ENCODE assay signal across 19 cellular contexts in the genomic region with DNA sequence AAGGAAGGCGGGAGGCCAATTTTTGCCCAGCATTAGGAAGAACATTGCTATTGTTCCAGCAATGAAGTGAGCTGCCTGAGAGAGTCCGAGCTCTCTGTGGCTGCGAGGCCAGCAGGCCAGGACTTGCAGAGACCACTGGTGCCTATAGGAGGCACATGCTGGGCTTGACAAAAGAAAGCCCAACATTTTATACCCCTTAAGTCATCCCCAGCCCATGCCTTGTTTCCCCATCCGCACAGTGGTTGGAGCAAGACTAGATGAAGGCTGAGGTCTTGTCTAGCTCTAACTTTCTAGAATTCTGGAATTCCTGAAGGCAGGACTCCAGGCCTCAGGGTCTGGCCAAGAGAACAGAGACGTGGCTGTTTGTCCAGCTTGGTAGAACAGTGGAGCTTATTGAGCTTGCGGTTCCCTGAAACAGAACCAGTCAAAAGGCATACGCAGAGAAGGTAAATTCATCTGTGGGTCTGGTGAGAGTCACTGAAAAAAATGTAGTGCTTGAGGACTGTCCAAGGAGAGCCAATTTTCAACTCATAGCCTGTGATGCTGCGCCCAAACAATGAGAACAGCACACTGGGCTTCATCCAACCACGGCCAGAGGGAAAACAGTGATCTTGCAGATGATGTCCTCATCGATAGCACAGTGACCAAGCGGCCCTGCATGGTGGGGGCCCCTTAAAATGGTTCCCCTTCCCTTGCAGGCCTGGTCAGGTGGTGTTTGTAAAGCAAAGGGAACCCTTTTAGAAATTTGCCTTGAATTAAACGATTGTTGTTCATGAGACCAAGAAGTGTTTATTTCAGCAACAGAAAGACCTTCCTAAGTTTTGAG. TPM values are rescaled to one million over a fixed set of nuclear protein-coding genes. Genes with fewer than 3 reads are reported as not detected.
"Had no signal": no experiment of that assay in that cellular context is flagged by ENCODE, and none has a peak within 500 bp of the region (broad histone marks: within the 10 kb centered on the region; RNA-seq: fewer than 3 reads in every experiment).

No MANE protein-coding gene starts in this region.

- H3K27ac ChIP-seq: gastrocnemius medialis, lower lobe of right lung, sigmoid colon, transverse colon had no signal

- H3K4me1 ChIP-seq: lower lobe of right lung, sigmoid colon had no signal

- H3K4me3 ChIP-seq: gastrocnemius medialis, lower lobe of right lung, sigmoid colon, transverse colon had no signal

- H3K9me3 ChIP-seq: gastrocnemius medialis, lower lobe of right lung, sigmoid colon, transverse colon had no signal

- DNase-seq: activated CD4-positive, alpha-beta memory T cell treated with anti-CD3 and anti-CD28 coated beads, Interleukin-2, amount 10 ng/mL, durations not matched to agents 7 days and 5 days; activated CD4-positive, alpha-beta T cell treated with anti-CD3 and anti-CD28 coated beads for 36 hours; activated gamma-delta T cell; activated naive CD8-positive, alpha-beta T cell treated with anti-CD3 and anti-CD28 coated beads, Interleukin-2, amount 10 ng/mL, durations not matched to agents 7 days and 5 days; activated T-cell treated with anti-CD3 and anti-CD28 coated beads, Interleukin-2, amount 50 U/mL, for 48 hours; anterior cingulate cortex; gastrocnemius medialis; immature natural killer cell; left cardiac atrium; lower lobe of right lung; naive thymus-derived CD4-positive, alpha-beta T cell; occipital lobe; sigmoid colon; stimulated activated CD4-positive, alpha-beta T cell treated with anti-CD3 and anti-CD28 coated beads, Interleukin-2, amount 100 ng/mL, for 24 hours; stimulated activated naive B cell treated with anti-CD40 and anti-IgM and Interleukin-4, amounts not matched to agents 10 μg/mL and 1 μg/mL and 100 μg/mL, for 72 hours; transverse colon had no signal

- ATAC-seq: activated CD4-positive, alpha-beta T cell treated with anti-CD3 and anti-CD28 coated beads for 36 hours; gastrocnemius medialis; left cardiac atrium; lower lobe of right lung; naive thymus-derived CD4-positive, alpha-beta T cell; stimulated activated naive B cell treated with anti-CD40 and anti-IgM and Interleukin-4, amounts not matched to agents 10 μg/mL and 1 μg/mL and 100 μg/mL, for 72 hours had no signal

- H3K36me3 ChIP-seq: gastrocnemius medialis, lower lobe of right lung, sigmoid colon, transverse colon had no signal

- H3K27me3 ChIP-seq: gastrocnemius medialis, transverse colon had no signal

RNA-seq across cellular contexts. Expression of gene COL2A1, which starts 27.1 kb away (rescaled TPM):
- total RNA-seq: activated CD4-positive, alpha-beta memory T cell treated with anti-CD3 and anti-CD28 coated beads, Interleukin-2, amount 10 ng/mL, durations not matched to agents 7 days and 5 days; activated naive CD8-positive, alpha-beta T cell treated with anti-CD3 and anti-CD28 coated beads, Interleukin-2, amount 10 ng/mL, durations not matched to agents 7 days and 5 days; gastrocnemius medialis; left cardiac atrium; lower lobe of right lung; mononuclear cell; naive thymus-derived CD4-positive, alpha-beta T cell; pulmonary artery endothelial cell; sigmoid colon; subcutaneous adipose tissue had no signal
- polyA plus RNA-seq: immature natural killer cell; naive thymus-derived CD4-positive, alpha-beta T cell had no signal
